Comparison of ENCODE assay signal across 35 cellular contexts in genomic region chr1:51222809-51223208, GRCh38.
"Had no signal": no experiment of that assay in that cellular context is flagged by ENCODE, and none has a peak within 500 bp of the region (broad histone marks: within the 10 kb centered on the region; RNA-seq: fewer than 3 reads in every experiment).

No MANE protein-coding gene starts in this region.

- H3K27me3 ChIP-seq: MG63 had no signal

- H3K36me3 ChIP-seq: MG63 had no signal

- H3K9me3 ChIP-seq: MG63 had no signal

- H3K4me3 ChIP-seq: MG63 had no signal

- DNase-seq: Karpas-422, Kasumi-1, MG63, MM.1S, MV-4-11, NCI-H1048, NCI-H1092, NCI-H1092 treated with DMSO at 0.1 percent for 48 hours, NCI-H1105, NCI-H1105 treated with DMSO at 0.1 percent for 48 hours, NCI-H1417, NCI-H1417 treated with DMSO at 0.1 percent for 48 hours, NCI-H1436, NCI-H1436 treated with DMSO at 0.1 percent for 48 hours, NCI-H146, NCI-H1694, NCI-H1694 treated with DMSO at 0.1 percent for 48 hours, NCI-H187, NCI-H187 treated with DMSO at 0.1 percent for 48 hours, NCI-H1930, NCI-H2029, NCI-H2029 treated with DMSO at 0.1 percent for 48 hours, NCI-H2081, NCI-H2081 treated with DMSO at 0.1 percent for 48 hours, NCI-H2107, NCI-H2171, NCI-H2171 treated with DMSO at 0.1 percent for 48 hours, NCI-H2227 treated with DMSO at 0.1 percent for 48 hours, NCI-H226, NCI-H345, NCI-H446, NCI-H446 treated with DMSO at 0.1 percent for 48 hours, NCI-H510A, NCI-H510A treated with DMSO at 0.1 percent for 48 hours, NCI-H524 had no signal
